In genomic region chr16:4574919-4575705, GRCh38 we compare ENCODE assay signal across 21 cellular contexts. TPM values are rescaled to one million over a fixed set of nuclear protein-coding genes. Genes with fewer than 3 reads are reported as not detected.
A peak's percentile ranks its signal among the peaks of the same experiment; 100 is the strongest.
DNase-seq lines count a peak whose midpoint lies in the region; ATAC-seq and TF ChIP-seq lines count a peak whose summit lies in the region.
"Had no signal": no experiment of that assay in that cellular context is flagged by ENCODE, and none has a peak within 500 bp of the region (broad histone marks: within the 10 kb centered on the region; RNA-seq: fewer than 3 reads in every experiment).

No MANE protein-coding gene starts in this region.

- H3K27me3 Mint-ChIP-seq in H9 (ENCODE audit: low read depth): peaks cover 4% of the 10 kb centered on the region
- H3K27me3 Mint-ChIP-seq in T-cell: no peaks in the 10 kb centered on the region
- H3K27me3 Mint-ChIP-seq: memory B cell had no signal

- H3K9me3 ChIP-seq in DND-41 (ENCODE audit: insufficient read depth, low read length, severe bottlenecking) (no peaks in the 10 kb centered on the region), H9 (ENCODE audit: control insufficient read depth, low read depth, low read length) (no peaks in the 10 kb centered on the region)
- H3K9me3 ChIP-seq: esophagus muscularis mucosa had no signal

- H3K9me3 Mint-ChIP-seq in H9 (no peaks in the 10 kb centered on the region; a peak in 1 of 5 replicates), T-cell (no peaks in the 10 kb centered on the region)
- H3K9me3 Mint-ChIP-seq: activated T-helper 2 cell treated with anti-CD3 and anti-CD28 coated beads, Interferon-gamma antibody, Interleukin-2, Interleukin-4, amounts not matched to agents 10 μg/mL and 5 μg/mL and 100 μg/mL, durations not matched to agents 14 hours and 24 hours and 36 hours; memory B cell; neural crest cell had no signal

- WGBS in H9 (ENCODE audit: extremely low coverage, insufficient read length, low lambda C conversion rate): no CpG with 5 or more reads among the region's 11 CpGs

- H3K4me3 ChIP-seq in DND-41 (ENCODE audit: low read depth in 1 of 2, low read length in 2 of 2): no peak overlapping the region
- H3K4me3 ChIP-seq: esophagus muscularis mucosa had no signal

- no peak overlapping the region for H4K91ac ChIP-seq in H9 (ENCODE audit: insufficient read length, low read depth, low read length)

- peak overlapping the region in 1 of 3 experiments; percentile 62; a peak in 1 of 7 replicates for H3K27ac Mint-ChIP-seq in H9
- H3K27ac Mint-ChIP-seq in T-cell: no peak overlapping the region
- H3K27ac Mint-ChIP-seq: activated T-helper 2 cell treated with anti-CD3 and anti-CD28 coated beads, Interferon-gamma antibody, Interleukin-2, Interleukin-4, amounts not matched to agents 10 μg/mL and 5 μg/mL and 100 μg/mL, durations not matched to agents 14 hours and 24 hours and 36 hours; memory B cell had no signal

- no peak overlapping the region for H2BK20ac ChIP-seq in H9 (ENCODE audit: low read depth, low read length, poor library complexity, severe bottlenecking)

- DNase-seq in DND-41 (no peak), H9 (peak; percentile 72), T-cell (no peak), left lobe of liver (ENCODE audit: low spot score) (no peak), NCI-H1417 (lab: John Stamatoyannopoulos, UW) (no peak), NCI-H1436 (lab: John Stamatoyannopoulos, UW) (no peak), 8988T (no peak)
- DNase-seq: DMS153; glutamatergic neuron; IMR-90; islet precursor cell; NCI-H1417 treated with DMSO at 0.1 percent for 48 hours; NCI-H446; right cardiac atrium; stimulated activated CD4-positive, alpha-beta T cell treated with anti-CD3 and anti-CD28 coated beads, Interleukin-1b, Interleukin-23, amount 100 ng/mL, for 48 hours had no signal

- H3K56ac ChIP-seq in H9 (ENCODE audit: insufficient read length, low read depth, low read length): no peak overlapping the region

- H2BK5ac ChIP-seq in H9 (ENCODE audit: insufficient read length, low read length): no peak overlapping the region

- H3K4me3 Mint-ChIP-seq in H9 (no peak overlapping the region), T-cell (no peak overlapping the region)
- H3K4me3 Mint-ChIP-seq: memory B cell, neural crest cell had no signal

- H3K4me1 Mint-ChIP-seq in H9 (peaks cover 15 to 20% of the 10 kb centered on the region in 2 experiments), T-cell (no peaks in the 10 kb centered on the region)
- H3K4me1 Mint-ChIP-seq: neural crest cell had no signal

- H2BK12ac ChIP-seq in H9 (ENCODE audit: insufficient read length, low read depth, low read length): no peak overlapping the region

- no peak overlapping the region for H3K27ac ChIP-seq in DND-41 (ENCODE audit: low read length)
- no peak overlapping the region for H3K27ac ChIP-seq in H9 (ENCODE audit: insufficient read length, low read depth, low read length)
- H3K27ac ChIP-seq: esophagus muscularis mucosa had no signal

- H3K4ac ChIP-seq in H9 (ENCODE audit: low read depth, low read length): no peak overlapping the region

- peaks cover 0 to 9% (median 0%) of the 10 kb centered on the region in 3 experiments; a peak in 4 of 7 replicates for H3K36me3 Mint-ChIP-seq in H9 (ENCODE audit: insufficient read depth in 1 of 3, low read depth in 3 of 3)
- H3K36me3 Mint-ChIP-seq in T-cell: no peaks in the 10 kb centered on the region
- H3K36me3 Mint-ChIP-seq: memory B cell had no signal

- CTCF ChIA-PET in T-cell (lab: Charles Lee): no interaction called here

- no peaks in the 10 kb centered on the region for H3K23me2 ChIP-seq in H9 (ENCODE audit: insufficient read length, low read depth, low read length, poor library complexity, severe bottlenecking)

- H2BK120ac ChIP-seq in H9 (ENCODE audit: low read depth, low read length, poor library complexity, severe bottlenecking): no peak overlapping the region

- no peaks in the 10 kb centered on the region for H3K4me1 ChIP-seq in DND-41 (ENCODE audit: insufficient read depth, low read length)
- peaks cover 4% of the 10 kb centered on the region; the same call in 1 of the 2 replicates for H3K4me1 ChIP-seq in H9 (ENCODE audit: insufficient read depth, low read length)
- H3K4me1 ChIP-seq: esophagus muscularis mucosa had no signal

- no peaks in the 10 kb centered on the region for H3K36me3 ChIP-seq in DND-41 (ENCODE audit: insufficient read depth, low read length)
- H3K36me3 ChIP-seq: esophagus muscularis mucosa had no signal

- no peaks in the 10 kb centered on the region for H3K79me1 ChIP-seq in H9 (ENCODE audit: insufficient read depth, low read depth, low read length, poor library complexity, severe bottlenecking)

- POLR2A ChIA-PET in T-cell (lab: Charles Lee): interaction anchor here in 1 of 2 donors (0.6 kb wide), 1 partner anchor 202 kb away, joined by 3 read pairs; no protein-coding TSS in a partner anchor

- H3K14ac ChIP-seq in H9 (ENCODE audit: insufficient read depth, low read length): no peak overlapping the region; the same call in 1 of the 2 replicates

- H4K8ac ChIP-seq in H9 (replicated peaks; ENCODE audit: insufficient read length, low read depth, low read length): no peak overlapping the region

- H3K79me2 ChIP-seq in DND-41 (ENCODE audit: insufficient read depth, low read length) (no peaks in the 10 kb centered on the region), H9 (ENCODE audit: insufficient read depth, low read length) (no peaks in the 10 kb centered on the region)

- H4K5ac ChIP-seq in H9 (ENCODE audit: insufficient read length, low read depth, low read length): no peak overlapping the region

- H2AFZ ChIP-seq in DND-41 (ENCODE audit: low read depth, low read length) (no peak overlapping the region), H9 (ENCODE audit: low read length) (no peak overlapping the region)

- H3K4me2 ChIP-seq in DND-41 (ENCODE audit: insufficient read depth, low read length) (no peak overlapping the region), H9 (ENCODE audit: insufficient read depth, insufficient read length, low read length) (no peak overlapping the region)

- no peak overlapping the region for H2BK15ac ChIP-seq in H9 (ENCODE audit: low read depth, low read length)

- no peak overlapping the region for H3T11ph ChIP-seq in H9 (ENCODE audit: low read length)

- H3K27me3 ChIP-seq in DND-41 (ENCODE audit: insufficient read depth, low read length, poor library complexity) (no peaks in the 10 kb centered on the region), H9 (ENCODE audit: insufficient read depth, low read length) (no peaks in the 10 kb centered on the region)
- H3K27me3 ChIP-seq: esophagus muscularis mucosa had no signal

- TF ChIP-seq CTCF in DND-41 (IDR thresholded peaks at IDR 0.05; ENCODE audit: borderline replicate concordance, extremely low read depth, low read length, poor library complexity, severe bottlenecking) (peak; percentile 9), H9 (conservative IDR thresholded peaks at IDR 0.05) (peak; percentile 54; the same call in 2 of the 3 replicates)

- H3K18ac ChIP-seq in H9 (ENCODE audit: insufficient read length, low read depth, low read length): peak overlapping the region; percentile 31

- no peak overlapping the region for H2AK5ac ChIP-seq in H9 (ENCODE audit: insufficient read length, low read length)

- ATAC-seq in DND-41 (ENCODE audit: insufficient read depth, low read depth): no peak
- peak in 3 of 4 experiments; percentile 12 to 32 (median 24) for ATAC-seq in T-cell (replicated peaks in 1 of 4)
- peak; percentile 26 for ATAC-seq in left lobe of liver
- no peak for ATAC-seq in GM21367 (IDR thresholded peaks at IDR 0.05; ENCODE audit: unreplicated experiment)
- ATAC-seq: SK-N-SH treated with all-trans-retinoic acid at 6 μM for 48 hours had no signal

- H3K23ac ChIP-seq in H9 (ENCODE audit: insufficient read length, low read depth, low read length): no peak overlapping the region

- no peaks in the 10 kb centered on the region for H4K20me1 ChIP-seq in DND-41 (ENCODE audit: insufficient read depth, low read length)
- H4K20me1 ChIP-seq in H9 (ENCODE audit: control insufficient read depth, insufficient read depth, insufficient read length): no peaks in the 10 kb centered on the region

- H3K9ac ChIP-seq in DND-41 (ENCODE audit: low read depth, low read length) (no peak overlapping the region), H9 (ENCODE audit: extremely low read depth, insufficient read length, low read length) (no peak overlapping the region)

RNA-seq across cellular contexts. Expression of gene C16orf96, which starts 19.0 kb away (rescaled TPM):
- 1.4 and 2.0 TPM in 2 replicates for total RNA-seq in H9 (2021)
- under 1 TPM; 0.30 to 0.66 (median 0.50) TPM for total RNA-seq in T-cell
- total RNA-seq in left lobe of liver: 0.38 TPM
- total RNA-seq: activated T-helper 2 cell treated with anti-CD3 and anti-CD28 coated beads, Interferon-gamma antibody, Interleukin-2, Interleukin-4, amounts not matched to agents 10 μg/mL and 5 μg/mL and 100 μg/mL, durations not matched to agents 14 hours and 24 hours and 36 hours; esophagus muscularis mucosa; IMR-90 had no signal

RNA-seq across cellular contexts. Expression of gene CDIP1, which starts 36.5 kb away (rescaled TPM):
- total RNA-seq in H9 (2021) (49.7 and 50.5 TPM in 2 replicates), T-cell (10 to 100 TPM; 28.6 to 31.3 (median 29.7) TPM), left lobe of liver (17.5 TPM)

RNA-seq across cellular contexts. Expression of gene UBALD1, which starts 39.6 kb away (rescaled TPM):
- 80.9 and 81.7 TPM in 2 replicates for total RNA-seq in H9 (2021)
- total RNA-seq in T-cell: 10 to 100 TPM; 26.0 to 53.1 (median 47.6) TPM
- 19.1 TPM for total RNA-seq in left lobe of liver

RNA-seq across cellular contexts. Expression of gene MGRN1, which starts 49.5 kb away (rescaled TPM):
- total RNA-seq in H9 (2021) (91.6 and 93.9 TPM in 2 replicates), T-cell (10 to 100 TPM; 63.1 to 76.8 (median 72.2) TPM), left lobe of liver (59.5 TPM)

Comparison
In these comparisons a context has a peak if more than half of its experiments do, and no peak if none do; other contexts are left out.
1. ATAC-seq: peak in T-cell (3 of 4) and left lobe of liver (single experiment); none in DND-41 (single experiment) and GM21367 (single experiment).